ENCODE assay signal across 10 cellular contexts in genomic region chr1:82979593-82980230, GRCh38.
DNase-seq lines count a peak whose midpoint lies in the region; ATAC-seq and TF ChIP-seq lines count a peak whose summit lies in the region.
"Had no signal": no experiment of that assay in that cellular context is flagged by ENCODE, and none has a peak within 500 bp of the region (broad histone marks: within the 10 kb centered on the region; RNA-seq: fewer than 3 reads in every experiment).

No MANE protein-coding gene starts in this region.

- H3K27me3 Mint-ChIP-seq in activated CD8-positive, alpha-beta memory T cell treated with anti-CD3 and anti-CD28 coated beads, Interleukin-2, amount 10 ng/mL, durations not matched to agents 7 days and 5 days, result no peaks in the 10 kb centered on the region

- H3K4me1 Mint-ChIP-seq in activated CD8-positive, alpha-beta memory T cell treated with anti-CD3 and anti-CD28 coated beads, Interleukin-2, amount 10 ng/mL, durations not matched to agents 7 days and 5 days, result peaks cover 2% of the 10 kb centered on the region

- CTCF ChIA-PET in activated CD8-positive, alpha-beta memory T cell treated with anti-CD3 and anti-CD28 coated beads, Interleukin-2, amount 10 ng/mL, durations not matched to agents 7 days and 5 days (lab: Charles Lee), result no interaction called here

- no peak overlapping the region for H3K4me3 ChIP-seq in dorsolateral prefrontal cortex

- peaks cover 0 to 3% (median 0%) of the 10 kb centered on the region in 45 donors for H3K27me3 ChIP-seq in dorsolateral prefrontal cortex

- peaks cover 7% of the 10 kb centered on the region for H3K9me3 Mint-ChIP-seq in activated CD8-positive, alpha-beta memory T cell treated with anti-CD3 and anti-CD28 coated beads, Interleukin-2, amount 10 ng/mL, durations not matched to agents 7 days and 5 days (ENCODE audit: low read depth)

- peak; percentile 97 for ATAC-seq in GM18909 (IDR thresholded peaks at IDR 0.05; ENCODE audit: poor library complexity, unreplicated experiment)
- ATAC-seq in HG02798 (IDR thresholded peaks at IDR 0.05; ENCODE audit: poor library complexity, unreplicated experiment), result peak; percentile 97
- ATAC-seq in left cardiac atrium, result no peak
- no peak for ATAC-seq in activated CD8-positive, alpha-beta memory T cell treated with anti-CD3 and anti-CD28 coated beads, Interleukin-2, amount 10 ng/mL, durations not matched to agents 7 days and 5 days

- H3K27ac ChIP-seq in dorsolateral prefrontal cortex, result peak overlapping the region in 55 of 59 donors; percentile 8 to 88 (median 72)
- H3K27ac ChIP-seq: epithelial cell of prostate had no signal

- no peak overlapping the region for H3K4me3 Mint-ChIP-seq in activated CD8-positive, alpha-beta memory T cell treated with anti-CD3 and anti-CD28 coated beads, Interleukin-2, amount 10 ng/mL, durations not matched to agents 7 days and 5 days

- no peak overlapping the region for H3K27ac Mint-ChIP-seq in activated CD8-positive, alpha-beta memory T cell treated with anti-CD3 and anti-CD28 coated beads, Interleukin-2, amount 10 ng/mL, durations not matched to agents 7 days and 5 days

- no peak for TF ChIP-seq CTCF in dorsolateral prefrontal cortex (IDR thresholded peaks at IDR 0.05 in 54 of 56, conservative IDR thresholded peaks at IDR 0.05 in 2 of 56; ENCODE audit: low read depth in 1 of 56, partially characterized antibody in 56 of 56)

- intact Hi-C loops in dorsolateral prefrontal cortex (cut with DNase I) (no loop called here), left cardiac atrium (cut with DNase I) (no loop called here)

- no peaks in the 10 kb centered on the region for H3K36me3 Mint-ChIP-seq in activated CD8-positive, alpha-beta memory T cell treated with anti-CD3 and anti-CD28 coated beads, Interleukin-2, amount 10 ng/mL, durations not matched to agents 7 days and 5 days

- DNase-seq in NCI-H1092 treated with DMSO at 0.1 percent for 48 hours (lab: John Stamatoyannopoulos, UW), result peak; percentile 58
- DNase-seq in dorsolateral prefrontal cortex, result no peak
- no peak for DNase-seq in left cardiac atrium
- no peak for DNase-seq in hippocampal formation (lab: John Stamatoyannopoulos, UW)
- DNase-seq in activated CD8-positive, alpha-beta memory T cell treated with anti-CD3 and anti-CD28 coated beads, Interleukin-2, amount 10 ng/mL, durations not matched to agents 7 days and 5 days, result no peak
- DNase-seq in COLO829 (ENCODE audit: low spot score), result no peak
- DNase-seq: NK-92 treated with Interleukin-12 subunit alpha and Interleukin-12 subunit beta, amount 100 ng/mL, for 24 hours had no signal

Comparison
In these comparisons a context has a peak if more than half of its experiments do, and no peak if none do; other contexts are left out.
1. ATAC-seq: peak in GM18909 (single experiment) and HG02798 (single experiment); none in left cardiac atrium (0 of 2) and activated CD8-positive, alpha-beta memory T cell treated with anti-CD3 and anti-CD28 coated beads, Interleukin-2, amount 10 ng/mL, durations not matched to agents 7 days and 5 days (single experiment).